Comparison of ENCODE assay signal across 1 cellular context in the genomic region with DNA sequence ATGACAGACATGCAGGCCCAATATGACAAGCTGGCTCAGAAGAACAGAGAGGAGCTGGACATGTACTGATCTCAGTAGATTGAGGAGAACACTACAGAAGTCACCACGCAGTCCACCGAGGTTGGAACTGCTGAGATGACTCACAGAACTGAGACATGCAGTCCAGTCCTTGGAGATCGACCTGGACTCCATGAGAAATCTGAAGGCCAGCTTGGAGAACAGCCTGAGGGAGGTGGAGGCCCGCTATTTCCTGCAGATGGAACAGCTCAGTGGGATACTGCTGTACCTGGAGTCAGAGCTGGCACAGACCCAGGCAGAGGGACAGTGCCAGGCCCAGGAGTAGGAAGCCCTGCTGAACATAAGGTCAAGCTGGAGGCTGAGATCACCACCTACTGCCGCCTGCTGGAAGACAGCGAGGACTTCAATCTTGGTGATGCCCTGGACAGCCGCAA.
TF ChIP-seq lines count a peak whose summit lies in the region.

No MANE protein-coding gene starts in this region.

TF ChIP-seq in H1, 55 proteins besides CTCF, POLR2A, EP300 and RAD21:
- TF ChIP-seq CHD2 (IDR thresholded peaks at IDR 0.05; ENCODE audit: low read length) (no peak), RFX5 (IDR thresholded peaks at IDR 0.05; ENCODE audit: borderline replicate concordance, low read depth, low read length) (no peak), CTBP2 (IDR thresholded peaks at IDR 0.05; ENCODE audit: borderline replicate concordance, insufficient read depth, insufficient read length, low read length) (no peak), SUZ12 (IDR thresholded peaks at IDR 0.05; ENCODE audit: low read length) (no peak), HDAC6 (IDR thresholded peaks at IDR 0.05; ENCODE audit: low read depth, low read length) (no peak), CHD1 (IDR thresholded peaks at IDR 0.05; ENCODE audit: low read depth, low read length) (no peak), GTF2F1 (IDR thresholded peaks at IDR 0.05; ENCODE audit: borderline replicate concordance, low read depth, low read length) (no peak), RXRA (IDR thresholded peaks at IDR 0.05; ENCODE audit: insufficient read depth, low read depth, low read length) (no peak), SIRT6 (IDR thresholded peaks at IDR 0.05; ENCODE audit: low read length) (no peak), NANOG (IDR thresholded peaks at IDR 0.05; ENCODE audit: insufficient read depth, low read depth, low read length, poor library complexity, severe bottlenecking) (no peak), SP2 (IDR thresholded peaks at IDR 0.05; ENCODE audit: low read length) (no peak)
- TF ChIP-seq, protein P1, sequence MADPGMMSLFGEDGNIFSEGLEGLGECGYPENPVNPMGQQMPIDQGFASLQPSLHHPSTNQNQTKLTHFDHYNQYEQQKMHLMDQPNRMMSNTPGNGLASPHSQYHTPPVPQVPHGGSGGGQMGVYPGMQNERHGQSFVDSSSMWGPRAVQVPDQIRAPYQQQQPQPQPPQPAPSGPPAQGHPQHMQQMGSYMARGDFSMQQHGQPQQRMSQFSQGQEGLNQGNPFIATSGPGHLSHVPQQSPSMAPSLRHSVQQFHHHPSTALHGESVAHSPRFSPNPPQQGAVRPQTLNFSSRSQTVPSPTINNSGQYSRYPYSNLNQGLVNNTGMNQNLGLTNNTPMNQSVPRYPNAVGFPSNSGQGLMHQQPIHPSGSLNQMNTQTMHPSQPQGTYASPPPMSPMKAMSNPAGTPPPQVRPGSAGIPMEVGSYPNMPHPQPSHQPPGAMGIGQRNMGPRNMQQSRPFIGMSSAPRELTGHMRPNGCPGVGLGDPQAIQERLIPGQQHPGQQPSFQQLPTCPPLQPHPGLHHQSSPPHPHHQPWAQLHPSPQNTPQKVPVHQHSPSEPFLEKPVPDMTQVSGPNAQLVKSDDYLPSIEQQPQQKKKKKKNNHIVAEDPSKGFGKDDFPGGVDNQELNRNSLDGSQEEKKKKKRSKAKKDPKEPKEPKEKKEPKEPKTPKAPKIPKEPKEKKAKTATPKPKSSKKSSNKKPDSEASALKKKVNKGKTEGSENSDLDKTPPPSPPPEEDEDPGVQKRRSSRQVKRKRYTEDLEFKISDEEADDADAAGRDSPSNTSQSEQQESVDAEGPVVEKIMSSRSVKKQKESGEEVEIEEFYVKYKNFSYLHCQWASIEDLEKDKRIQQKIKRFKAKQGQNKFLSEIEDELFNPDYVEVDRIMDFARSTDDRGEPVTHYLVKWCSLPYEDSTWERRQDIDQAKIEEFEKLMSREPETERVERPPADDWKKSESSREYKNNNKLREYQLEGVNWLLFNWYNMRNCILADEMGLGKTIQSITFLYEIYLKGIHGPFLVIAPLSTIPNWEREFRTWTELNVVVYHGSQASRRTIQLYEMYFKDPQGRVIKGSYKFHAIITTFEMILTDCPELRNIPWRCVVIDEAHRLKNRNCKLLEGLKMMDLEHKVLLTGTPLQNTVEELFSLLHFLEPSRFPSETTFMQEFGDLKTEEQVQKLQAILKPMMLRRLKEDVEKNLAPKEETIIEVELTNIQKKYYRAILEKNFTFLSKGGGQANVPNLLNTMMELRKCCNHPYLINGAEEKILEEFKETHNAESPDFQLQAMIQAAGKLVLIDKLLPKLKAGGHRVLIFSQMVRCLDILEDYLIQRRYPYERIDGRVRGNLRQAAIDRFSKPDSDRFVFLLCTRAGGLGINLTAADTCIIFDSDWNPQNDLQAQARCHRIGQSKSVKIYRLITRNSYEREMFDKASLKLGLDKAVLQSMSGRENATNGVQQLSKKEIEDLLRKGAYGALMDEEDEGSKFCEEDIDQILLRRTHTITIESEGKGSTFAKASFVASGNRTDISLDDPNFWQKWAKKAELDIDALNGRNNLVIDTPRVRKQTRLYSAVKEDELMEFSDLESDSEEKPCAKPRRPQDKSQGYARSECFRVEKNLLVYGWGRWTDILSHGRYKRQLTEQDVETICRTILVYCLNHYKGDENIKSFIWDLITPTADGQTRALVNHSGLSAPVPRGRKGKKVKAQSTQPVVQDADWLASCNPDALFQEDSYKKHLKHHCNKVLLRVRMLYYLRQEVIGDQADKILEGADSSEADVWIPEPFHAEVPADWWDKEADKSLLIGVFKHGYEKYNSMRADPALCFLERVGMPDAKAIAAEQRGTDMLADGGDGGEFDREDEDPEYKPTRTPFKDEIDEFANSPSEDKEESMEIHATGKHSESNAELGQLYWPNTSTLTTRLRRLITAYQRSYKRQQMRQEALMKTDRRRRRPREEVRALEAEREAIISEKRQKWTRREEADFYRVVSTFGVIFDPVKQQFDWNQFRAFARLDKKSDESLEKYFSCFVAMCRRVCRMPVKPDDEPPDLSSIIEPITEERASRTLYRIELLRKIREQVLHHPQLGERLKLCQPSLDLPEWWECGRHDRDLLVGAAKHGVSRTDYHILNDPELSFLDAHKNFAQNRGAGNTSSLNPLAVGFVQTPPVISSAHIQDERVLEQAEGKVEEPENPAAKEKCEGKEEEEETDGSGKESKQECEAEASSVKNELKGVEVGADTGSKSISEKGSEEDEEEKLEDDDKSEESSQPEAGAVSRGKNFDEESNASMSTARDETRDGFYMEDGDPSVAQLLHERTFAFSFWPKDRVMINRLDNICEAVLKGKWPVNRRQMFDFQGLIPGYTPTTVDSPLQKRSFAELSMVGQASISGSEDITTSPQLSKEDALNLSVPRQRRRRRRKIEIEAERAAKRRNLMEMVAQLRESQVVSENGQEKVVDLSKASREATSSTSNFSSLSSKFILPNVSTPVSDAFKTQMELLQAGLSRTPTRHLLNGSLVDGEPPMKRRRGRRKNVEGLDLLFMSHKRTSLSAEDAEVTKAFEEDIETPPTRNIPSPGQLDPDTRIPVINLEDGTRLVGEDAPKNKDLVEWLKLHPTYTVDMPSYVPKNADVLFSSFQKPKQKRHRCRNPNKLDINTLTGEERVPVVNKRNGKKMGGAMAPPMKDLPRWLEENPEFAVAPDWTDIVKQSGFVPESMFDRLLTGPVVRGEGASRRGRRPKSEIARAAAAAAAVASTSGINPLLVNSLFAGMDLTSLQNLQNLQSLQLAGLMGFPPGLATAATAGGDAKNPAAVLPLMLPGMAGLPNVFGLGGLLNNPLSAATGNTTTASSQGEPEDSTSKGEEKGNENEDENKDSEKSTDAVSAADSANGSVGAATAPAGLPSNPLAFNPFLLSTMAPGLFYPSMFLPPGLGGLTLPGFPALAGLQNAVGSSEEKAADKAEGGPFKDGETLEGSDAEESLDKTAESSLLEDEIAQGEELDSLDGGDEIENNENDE (IDR thresholded peaks at IDR 0.05; ENCODE audit: insufficient replicate concordance, low read length), result no peak
